ENCODE assay signal across 1 cellular context in genomic region chr19:39335168-39335567, GRCh38.
TF ChIP-seq lines count a peak whose summit lies in the region.

No MANE protein-coding gene starts in this region.

TF ChIP-seq in liver, 16 proteins besides CTCF, POLR2A, EP300 and RAD21 (continued from another document):
- TF ChIP-seq YY1 (IDR thresholded peaks at IDR 0.05) (no peak), FOXA2 (IDR thresholded peaks at IDR 0.05) (no peak), ATF3 (IDR thresholded peaks at IDR 0.05) (no peak), RXRA (IDR thresholded peaks at IDR 0.05) (no peak)
